Comparison of ENCODE assay signal across 2 cellular contexts in genomic region chr19:5141926-5142724, GRCh38.
TF ChIP-seq lines count a peak whose summit lies in the region.

No MANE protein-coding gene starts in this region.

TF ChIP-seq in HEK293, 187 proteins besides CTCF, POLR2A, EP300 and RAD21:
- no peak for TF ChIP-seq ZNF398 (tag by site-specific recombination; IDR thresholded peaks at IDR 0.05)
- TF ChIP-seq GLIS1 (tag by site-specific recombination; IDR thresholded peaks at IDR 0.05): 0 out of 2 replicates have a peak, but pooled peaks have one; percentile 7
- no peak for TF ChIP-seq ZNF548 (tag by site-specific recombination; IDR thresholded peaks at IDR 0.05)

TF ChIP-seq in WTC11, 78 proteins besides CTCF, POLR2A, EP300 and RAD21 (continued from another document):
- TF ChIP-seq ZNF532 (CRISPR knock-in tag; IDR thresholded peaks at IDR 0.05; ENCODE audit: borderline replicate concordance): no peak
- no peak for TF ChIP-seq SOX15 (CRISPR knock-in tag; IDR thresholded peaks at IDR 0.05)
- no peak for TF ChIP-seq PRRX2 (CRISPR knock-in tag; IDR thresholded peaks at IDR 0.05)
- TF ChIP-seq IRF2 (CRISPR knock-in tag; IDR thresholded peaks at IDR 0.05; ENCODE audit: borderline replicate concordance, low read depth): no peak
- no peak for TF ChIP-seq PRDM15 (CRISPR knock-in tag; IDR thresholded peaks at IDR 0.05)
- no peak for TF ChIP-seq MLX (CRISPR knock-in tag; IDR thresholded peaks at IDR 0.05)
- TF ChIP-seq MAX (CRISPR knock-in tag; IDR thresholded peaks at IDR 0.05): no peak
- no peak for TF ChIP-seq HMGXB4 (CRISPR knock-in tag; IDR thresholded peaks at IDR 0.05)
